21 cellular contexts compared by ENCODE assay signal in genomic region chr1:116471241-116471640, GRCh38.
DNase-seq lines count a peak whose midpoint lies in the region; ATAC-seq, FAIRE-seq and TF ChIP-seq lines count a peak whose summit lies in the region.
"Had no signal": no experiment of that assay in that cellular context is flagged by ENCODE, and none has a peak within 500 bp of the region (broad histone marks: within the 10 kb centered on the region; RNA-seq: fewer than 3 reads in every experiment).

No MANE protein-coding gene starts in this region.

- peaks cover 87% of the 10 kb centered on the region for H3K79me2 ChIP-seq in HepG2 (ENCODE audit: insufficient read depth, low read length)
- H3K79me2 ChIP-seq in K562 (ENCODE audit: control insufficient read depth, insufficient read depth, low read length) = no peaks in the 10 kb centered on the region

- no peak for TF ChIP-seq CTCF in HepG2 (CRISPR knock-in tag; IDR thresholded peaks at IDR 0.05)
- TF ChIP-seq CTCF in right lobe of liver (IDR thresholded peaks at IDR 0.05) = no peak
- TF ChIP-seq CTCF in K562 (IDR thresholded peaks at IDR 0.05 in 2 of 3, conservative IDR thresholded peaks at IDR 0.05 in 1 of 3; ENCODE audit: insufficient read depth in 2 of 3, low read depth in 1 of 3, low read length in 3 of 3) = peak; percentile 10 to 30 (median 28); a peak in 2 of 6 replicates
- no peak for TF ChIP-seq CTCF in kidney (IDR thresholded peaks at IDR 0.05; ENCODE audit: borderline replicate concordance, extremely low read depth, insufficient read depth)
- TF ChIP-seq CTCF in GM10248 (IDR thresholded peaks at IDR 0.05; ENCODE audit: control extremely low read depth, extremely low read depth, low read depth, missing control alignments) = no peak

- H3K4me3 ChIP-seq in HepG2 (replicated peaks in 1 of 3; ENCODE audit: insufficient read depth in 1 of 3, low read depth in 2 of 3, low read length in 3 of 3) (no peak overlapping the region), right lobe of liver (no peak overlapping the region), K562 (no peak overlapping the region), kidney (ENCODE audit: low read length in 2 of 2) (no peak overlapping the region)
- H3K4me3 ChIP-seq: BLaER1 treated with 17β-estradiol and CSF1 and Interleukin-3, amounts not matched to agents 10 nM and 100 nM had no signal

- H3K4me1 ChIP-seq in HepG2 (ENCODE audit: insufficient read depth, low read length) (peaks cover 98% of the 10 kb centered on the region), right lobe of liver (peaks cover 0 to 29% (median 6%) of the 10 kb centered on the region in 4 donors), K562 (replicated peaks in 1 of 2; ENCODE audit: control insufficient read depth in 2 of 2, insufficient read depth in 2 of 2, low read length in 2 of 2) (peaks cover 18 to 20% of the 10 kb centered on the region in 2 experiments; a peak in 4 of 5 replicates), kidney (ENCODE audit: control insufficient read depth in 1 of 2, insufficient read depth in 1 of 2, low read depth in 1 of 2, low read length in 2 of 2) (peaks cover 34 to 43% of the 10 kb centered on the region in 2 donors)

- intact Hi-C loops in HepG2 (cut with micrococcal nuclease; ENCODE audit: unreplicated experiment) (no loop called here), right lobe of liver (cut with DNase I) (no loop called here), K562 (cut with micrococcal nuclease) (no loop called here), kidney (cut with DNase I) (no loop called here)

- no peak for TF ChIP-seq EP300 in HepG2 (IDR thresholded peaks at IDR 0.05; ENCODE audit: low read depth in 2 of 2, low read length in 2 of 2)
- no peak for TF ChIP-seq EP300 in HepG2 (CRISPR knock-in tag; IDR thresholded peaks at IDR 0.05; ENCODE audit: borderline replicate concordance)
- TF ChIP-seq EP300 in K562 (IDR thresholded peaks at IDR 0.05; ENCODE audit: low read length) = peak; percentile 32; the same call in 1 of the 2 replicates

- BruUV-seq in HepG2 (replicated peaks; lab: Mats Ljungman, UMichigan) (no TSS peak), K562 (replicated peaks; lab: Mats Ljungman, UMichigan) (no TSS peak)

- peak overlapping the region; percentile 18; the same call in 1 of the 2 replicates for H3K4me2 ChIP-seq in HepG2 (ENCODE audit: low read depth, low read length)
- H3K4me2 ChIP-seq in K562 (ENCODE audit: insufficient read depth, low read length) = peak overlapping the region; percentile 17; the same call in 1 of the 2 replicates
- H3K4me2 ChIP-seq: BLaER1 treated with 17β-estradiol and CSF1 and Interleukin-3, amounts not matched to agents 10 nM and 100 nM had no signal

- POLR2A ChIA-PET in HepG2 (lab: Yijun Ruan, JAX) (interaction anchor here (7.2 kb wide), 1 partner anchor 53 kb away, joined by 129 read pairs; no protein-coding TSS in a partner anchor), K562 (lab: Yijun Ruan, JAX) (interaction anchor here (0.6 to 1.8 kb wide), 5 partner anchors 9 to 842 kb away, joined by 3 to 5 read pairs (median 3); no protein-coding TSS in a partner anchor), GM10248 (lab: Yijun Ruan, JAX) (no interaction called here)

- H3K9ac ChIP-seq in HepG2 (ENCODE audit: insufficient read depth, low read depth, low read length) (0 out of 2 replicates have a peak overlapping the region, but pooled peaks have one; percentile 4), K562 (ENCODE audit: insufficient read depth in 1 of 2, low read depth in 2 of 2, low read length in 2 of 2) (peak overlapping the region in 1 of 2 experiments; percentile 2; a peak in 1 of 4 replicates), kidney (ENCODE audit: low read length in 2 of 2) (peak overlapping the region in 1 of 2 donors; percentile 8)
- H3K9ac ChIP-seq: BLaER1 treated with 17β-estradiol and CSF1 and Interleukin-3, amounts not matched to agents 10 nM and 100 nM had no signal

- H3K9me3 ChIP-seq in HepG2 (ENCODE audit: low read length) (no peaks in the 10 kb centered on the region), right lobe of liver (no peaks in the 10 kb centered on the region), K562 (replicated peaks; ENCODE audit: control insufficient read depth, insufficient read depth, low read depth, low read length) (no peaks in the 10 kb centered on the region), kidney (ENCODE audit: control insufficient read depth in 1 of 2, low read length in 2 of 2) (no peaks in the 10 kb centered on the region)
- H3K9me3 ChIP-seq: BLaER1 treated with 17β-estradiol and CSF1 and Interleukin-3, amounts not matched to agents 10 nM and 100 nM had no signal

- TF ChIP-seq RAD21 in HepG2 (CRISPR knock-in tag; IDR thresholded peaks at IDR 0.05) (no peak), K562 (CRISPR knock-in tag; conservative IDR thresholded peaks at IDR 0.05 in 1 of 2, IDR thresholded peaks at IDR 0.05 in 1 of 2) (peak in 1 of 2 experiments; percentile 15; a peak in 1 of 4 replicates)

- H2AFZ ChIP-seq in HepG2 (ENCODE audit: low read length) = no peak overlapping the region
- H2AFZ ChIP-seq in K562 (ENCODE audit: low read depth, low read length) = no peak overlapping the region

- H3K9me1 ChIP-seq in K562 (ENCODE audit: control insufficient read depth, insufficient read depth, low read length) = no peaks in the 10 kb centered on the region

- in situ Hi-C loops in HepG2 (cut with HindIII; ENCODE audit: extremely low pct_ligation_motif_present, low pct_unique_long_range_greater_than_20kb) (no loop called here), K562 (cut with MboI) (no loop called here)

- no peak for ATAC-seq in HepG2
- no peak for ATAC-seq in right lobe of liver
- peak; percentile 84 for ATAC-seq in K562
- no peak for ATAC-seq in HG03521 (IDR thresholded peaks at IDR 0.05; ENCODE audit: unreplicated experiment)

- H3K27me3 ChIP-seq in HepG2 (ENCODE audit: control insufficient read depth in 1 of 2, insufficient read depth in 2 of 2, low read length in 2 of 2) (no peaks in the 10 kb centered on the region; a peak in 1 of 5 replicates), right lobe of liver (no peaks in the 10 kb centered on the region), K562 (ENCODE audit: control insufficient read depth in 2 of 2, insufficient read depth in 2 of 2, low read length in 2 of 2) (no peaks in the 10 kb centered on the region)
- H3K27me3 ChIP-seq: BLaER1 treated with 17β-estradiol and CSF1 and Interleukin-3, amounts not matched to agents 10 nM and 100 nM had no signal

- H3K27ac ChIP-seq in HepG2 (ENCODE audit: extremely low read length, insufficient read depth, low read length) = peak overlapping the region; percentile 58
- H3K27ac ChIP-seq in right lobe of liver = no peak overlapping the region
- no peak overlapping the region for H3K27ac ChIP-seq in K562 (ENCODE audit: extremely low read depth, low read depth, low read length)
- H3K27ac ChIP-seq in kidney (ENCODE audit: low read depth in 2 of 2, low read length in 2 of 2) = peak overlapping the region; percentile 7 to 62
- H3K27ac ChIP-seq: BLaER1 treated with 17β-estradiol and CSF1 and Interleukin-3, amounts not matched to agents 10 nM and 100 nM had no signal

- CTCF ChIA-PET in HepG2 (lab: Yijun Ruan, JAX; ENCODE audit: low intra/inter-chr PET ratio, low total read pairs) (no interaction called here), K562 (lab: Yijun Ruan, JAX; ENCODE audit: low intra/inter-chr PET ratio) (no interaction called here), GM10248 (lab: Yijun Ruan, JAX) (interaction anchor here (1.1 to 7.4 kb wide), 2 partner anchors 13 to 332 kb away, joined by 3 to 79 read pairs; no protein-coding TSS in a partner anchor)

- TF ChIP-seq POLR2A in HepG2 (IDR thresholded peaks at IDR 0.05; ENCODE audit: insufficient read depth in 1 of 2, low read depth in 2 of 2, low read length in 2 of 2) = no peak
- TF ChIP-seq POLR2A in right lobe of liver (IDR thresholded peaks at IDR 0.05) = no peak
- TF ChIP-seq POLR2A in K562 (conservative IDR thresholded peaks at IDR 0.05) = no peak

- FAIRE-seq in HepG2 (lab: Jason Lieb, UNC) (no peak), K562 (lab: Jason Lieb, UNC) (peak; percentile 37), kidney (lab: Jason Lieb, UNC) (no peak)
- FAIRE-seq: H54 had no signal

- H4K20me1 ChIP-seq in HepG2 (ENCODE audit: insufficient read depth, low read length) (no peaks in the 10 kb centered on the region), K562 (replicated peaks; ENCODE audit: control insufficient read depth, insufficient read depth, low read length) (no peaks in the 10 kb centered on the region)

- 83% methylated on average over 4 of the region's 4 CpGs for WGBS in HepG2 (ENCODE audit: low lambda C conversion rate)
- 63% methylated on average over 4 of the region's 4 CpGs for WGBS in right lobe of liver (ENCODE audit: insufficient coverage, low coverage, low lambda C conversion rate, missing lambda C conversion rate)
- 3% methylated on average over 4 of the region's 4 CpGs for WGBS in K562 (ENCODE audit: insufficient coverage, low coverage, missing lambda C conversion rate)

- H3K36me3 ChIP-seq in HepG2 (replicated peaks in 1 of 2; ENCODE audit: control insufficient read depth in 1 of 2, insufficient read depth in 2 of 2, low read length in 2 of 2) (peaks cover 2 to 8% of the 10 kb centered on the region in 2 experiments; a peak in 2 of 5 replicates), right lobe of liver (no peaks in the 10 kb centered on the region), K562 (ENCODE audit: control insufficient read depth, insufficient read depth, low read length) (no peaks in the 10 kb centered on the region), kidney (ENCODE audit: control insufficient read depth in 1 of 2, insufficient read depth in 2 of 2, low read length in 2 of 2) (no peaks in the 10 kb centered on the region)

- DNase-seq in HepG2 (ENCODE audit: low spot score) = no peak
- no peak for DNase-seq in right lobe of liver
- peak; percentile 65 to 77 (median 70) for DNase-seq in K562 (ENCODE audit: extremely low read depth in 1 of 4, low spot score in 3 of 4)
- no peak for DNase-seq in kidney
- DNase-seq in CD1c-positive myeloid dendritic cell (ENCODE audit: extremely low spot score) = no peak
- DNase-seq in GM10248 (ENCODE audit: extremely low spot score) = no peak
- DNase-seq in NCI-H2029 treated with DMSO at 0.1 percent for 48 hours (lab: John Stamatoyannopoulos, UW) = no peak
- DNase-seq: 8988T; DMS 273 treated with DMSO at 0.1 percent for 48 hours; EL; IMR-90; NCI-H1105 treated with DMSO at 0.1 percent for 48 hours; NCI-H187; NCI-H2171; NCI-H446; NK-92 treated with Interleukin-12 subunit alpha and Interleukin-12 subunit beta, amount 100 ng/mL, for 24 hours; SIG-M5; SW 1271 had no signal

TF ChIP-seq in K562, 482 proteins besides CTCF, POLR2A, EP300 and RAD21 (continues in another document):
- 0 out of 2 replicates have a peak, but pooled peaks have one; percentile 27 for TF ChIP-seq PHB2 (IDR thresholded peaks at IDR 0.05; ENCODE audit: low read depth)
- TF ChIP-seq MTA2 (IDR thresholded peaks at IDR 0.05; ENCODE audit: low read depth) = peak; percentile 53; the same call in 1 of the 2 replicates
- TF ChIP-seq CXXC5 (CRISPR knock-in tag; IDR thresholded peaks at IDR 0.05) = 0 out of 2 replicates have a peak, but pooled peaks have one; percentile 23
- TF ChIP-seq CBFA2T3 (IDR thresholded peaks at IDR 0.05) = peak; percentile 91
- TF ChIP-seq RCOR1 (IDR thresholded peaks at IDR 0.05; ENCODE audit: borderline replicate concordance in 1 of 2, low read depth in 2 of 2, low read length in 2 of 2) = peak in 1 of 2 experiments; percentile 83; a peak in 2 of 4 replicates

Comparison
In these comparisons a context has a peak if more than half of its experiments do, and no peak if none do; other contexts are left out.
1. H3K27ac ChIP-seq: peak in HepG2 (single experiment) and kidney (2 of 2); none in right lobe of liver (0 of 3) and K562 (single experiment).
2. DNase-seq: peak in K562 (4 of 4); none in HepG2 (single experiment), right lobe of liver (0 of 3), kidney (single experiment), CD1c-positive myeloid dendritic cell (single experiment), GM10248 (single experiment) and NCI-H2029 treated with DMSO at 0.1 percent for 48 hours (single experiment).
3. CTCF ChIP-seq: peak in K562 (3 of 3); none in HepG2 (single experiment), right lobe of liver (0 of 4), kidney (single experiment) and GM10248 (single experiment).
4. Of the 241 proteins assayed by ChIP-seq in both HepG2 and K562: peak only in HepG2: PATZ1; only in K562: CTCF, DPF2, EP300, KDM1A, NCOR1, NFIC and 3 more; in both: none; in neither: 226; mixed calls (peak in some experiments, not most) for 5.